ENCODE assay signal across 1 cellular context in the genomic region with DNA sequence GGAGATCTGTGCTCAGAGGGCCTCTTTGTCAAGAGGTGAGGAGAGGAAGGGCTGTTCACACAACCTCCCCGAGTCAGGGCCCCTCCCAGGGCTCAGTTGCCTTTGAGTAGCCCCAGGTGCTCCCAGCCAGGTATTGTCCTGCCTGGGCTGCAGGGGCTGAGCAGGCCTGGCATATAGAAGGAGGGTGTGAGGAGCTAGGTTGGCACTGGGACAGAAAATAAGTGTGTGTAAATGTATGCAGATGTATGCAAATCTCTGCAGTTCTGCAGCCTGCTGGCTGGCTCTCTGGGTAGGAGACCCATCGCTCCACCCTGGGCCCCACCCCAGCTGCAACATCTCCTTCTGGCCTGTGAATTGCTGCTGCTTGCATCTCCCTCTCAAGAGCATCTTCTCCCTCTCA.
TF ChIP-seq lines count a peak whose summit lies in the region.

No MANE protein-coding gene starts in this region.

TF ChIP-seq in SK-N-SH, 30 proteins besides CTCF, POLR2A, EP300 and RAD21 (continued from another document):
- TF ChIP-seq, protein P1, sequence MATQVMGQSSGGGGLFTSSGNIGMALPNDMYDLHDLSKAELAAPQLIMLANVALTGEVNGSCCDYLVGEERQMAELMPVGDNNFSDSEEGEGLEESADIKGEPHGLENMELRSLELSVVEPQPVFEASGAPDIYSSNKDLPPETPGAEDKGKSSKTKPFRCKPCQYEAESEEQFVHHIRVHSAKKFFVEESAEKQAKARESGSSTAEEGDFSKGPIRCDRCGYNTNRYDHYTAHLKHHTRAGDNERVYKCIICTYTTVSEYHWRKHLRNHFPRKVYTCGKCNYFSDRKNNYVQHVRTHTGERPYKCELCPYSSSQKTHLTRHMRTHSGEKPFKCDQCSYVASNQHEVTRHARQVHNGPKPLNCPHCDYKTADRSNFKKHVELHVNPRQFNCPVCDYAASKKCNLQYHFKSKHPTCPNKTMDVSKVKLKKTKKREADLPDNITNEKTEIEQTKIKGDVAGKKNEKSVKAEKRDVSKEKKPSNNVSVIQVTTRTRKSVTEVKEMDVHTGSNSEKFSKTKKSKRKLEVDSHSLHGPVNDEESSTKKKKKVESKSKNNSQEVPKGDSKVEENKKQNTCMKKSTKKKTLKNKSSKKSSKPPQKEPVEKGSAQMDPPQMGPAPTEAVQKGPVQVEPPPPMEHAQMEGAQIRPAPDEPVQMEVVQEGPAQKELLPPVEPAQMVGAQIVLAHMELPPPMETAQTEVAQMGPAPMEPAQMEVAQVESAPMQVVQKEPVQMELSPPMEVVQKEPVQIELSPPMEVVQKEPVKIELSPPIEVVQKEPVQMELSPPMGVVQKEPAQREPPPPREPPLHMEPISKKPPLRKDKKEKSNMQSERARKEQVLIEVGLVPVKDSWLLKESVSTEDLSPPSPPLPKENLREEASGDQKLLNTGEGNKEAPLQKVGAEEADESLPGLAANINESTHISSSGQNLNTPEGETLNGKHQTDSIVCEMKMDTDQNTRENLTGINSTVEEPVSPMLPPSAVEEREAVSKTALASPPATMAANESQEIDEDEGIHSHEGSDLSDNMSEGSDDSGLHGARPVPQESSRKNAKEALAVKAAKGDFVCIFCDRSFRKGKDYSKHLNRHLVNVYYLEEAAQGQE (IDR thresholded peaks at IDR 0.05; ENCODE audit: low read depth, low read length) = no peak
- TF ChIP-seq NFIC (IDR thresholded peaks at IDR 0.05; ENCODE audit: borderline replicate concordance) = no peak
TF ChIP-seq in SK-N-SH: peak in this region for 0.
